In the genomic region with DNA sequence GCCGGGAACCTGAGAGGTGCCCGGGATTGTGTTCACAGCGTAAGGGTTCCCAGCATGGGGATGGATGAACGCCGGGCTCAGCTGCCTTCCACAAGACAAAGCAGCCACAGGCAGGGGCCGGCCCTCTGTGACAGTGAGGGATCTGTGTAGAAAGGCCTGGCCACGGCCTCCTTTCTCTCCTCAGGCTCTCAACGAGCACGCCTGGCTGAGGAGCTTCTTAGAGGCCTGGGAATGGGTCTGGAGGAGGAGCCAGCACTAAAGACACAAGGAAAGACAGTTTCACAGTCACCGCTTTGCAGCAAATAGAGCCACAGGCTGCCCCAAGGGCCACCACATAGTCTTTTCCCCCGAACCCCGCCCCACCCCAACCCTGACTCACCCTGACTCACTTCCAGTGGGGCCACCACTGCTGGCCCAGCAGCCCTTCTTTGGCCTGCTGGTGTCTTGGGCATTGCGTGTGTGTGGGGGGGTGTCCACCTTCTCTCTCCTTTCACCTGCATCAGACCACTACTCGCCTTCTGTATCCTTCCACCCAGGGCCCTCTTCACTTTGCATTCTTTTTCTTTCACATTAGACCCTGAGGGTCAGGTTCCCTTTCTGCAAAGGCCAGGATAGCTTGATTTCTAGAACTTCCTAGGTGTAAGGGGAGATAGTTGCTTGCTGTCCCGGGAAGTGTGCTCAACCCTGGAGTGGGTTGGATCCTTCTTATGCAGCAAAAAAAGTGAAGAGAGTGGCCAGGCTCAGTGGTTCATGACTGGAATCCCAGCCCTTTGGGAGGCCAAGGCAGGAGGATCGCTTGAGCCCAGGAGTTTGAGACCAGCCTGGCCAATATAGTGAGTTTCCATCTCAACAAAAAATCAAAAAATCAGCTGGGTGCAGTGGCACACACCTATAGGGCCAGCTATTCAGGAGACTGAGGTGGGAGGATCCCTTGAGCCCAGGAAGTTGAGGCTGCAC, we compare ENCODE assay signal across 1 cellular context.
TF ChIP-seq lines count a peak whose summit lies in the region.

No MANE protein-coding gene starts in this region.

TF ChIP-seq in K562, 482 proteins besides CTCF, POLR2A, EP300 and RAD21 (continued from another document and continues in another):
- TF ChIP-seq ILK (tag; IDR thresholded peaks at IDR 0.05; ENCODE audit: borderline replicate concordance, low read depth) (no peak), SMARCE1 (IDR thresholded peaks at IDR 0.05) (peak; percentile 88), NFE2 (IDR thresholded peaks at IDR 0.05; ENCODE audit: low read depth) (peak; percentile 60), HMGN3 (IDR thresholded peaks at IDR 0.05; ENCODE audit: borderline replicate concordance, extremely low read depth, insufficient read length, low read depth, low read length) (no peak), KAT7 (CRISPR knock-in tag; IDR thresholded peaks at IDR 0.05; ENCODE audit: borderline replicate concordance) (no peak), SRF (CRISPR knock-in tag; IDR thresholded peaks at IDR 0.05) (peak in 1 of 2 experiments; percentile 72; a peak in 1 of 4 replicates), TBP (optimal IDR thresholded peaks at IDR 0.05; ENCODE audit: low read depth, low read length) (peak; percentile 50), ZNF584 (CRISPR knock-in tag; IDR thresholded peaks at IDR 0.05; ENCODE audit: low read depth) (peak; percentile 70), BACH1 (tag; IDR thresholded peaks at IDR 0.05) (peak; percentile 78; the same call in 1 of the 2 replicates), MAFG (tag; conservative IDR thresholded peaks at IDR 0.05) (0 out of 2 replicates have a peak, but pooled peaks have one; percentile 8), PCBP1 (IDR thresholded peaks at IDR 0.05; ENCODE audit: low read depth, low read length, poor library complexity, severe bottlenecking) (no peak), ARID1B (IDR thresholded peaks at IDR 0.05) (peak; percentile 85), ATF1 (CRISPR knock-in tag; IDR thresholded peaks at IDR 0.05) (no peak), ATF1 (tag; IDR thresholded peaks at IDR 0.05) (0 out of 2 replicates have a peak, but pooled peaks have one; percentile 7), MEF2D (tag; conservative IDR thresholded peaks at IDR 0.05; ENCODE audit: low read depth) (0 out of 2 replicates have a peak, but pooled peaks have one; percentile 52), ZC3H11A (IDR thresholded peaks at IDR 0.05; ENCODE audit: low read depth, low read length) (no peak), ZNF766 (CRISPR knock-in tag; conservative IDR thresholded peaks at IDR 0.05) (peak; percentile 24; the same call in 1 of the 2 replicates), ZNF41 (CRISPR knock-in tag; conservative IDR thresholded peaks at IDR 0.05) (no peak), ZNF707 (CRISPR knock-in tag; conservative IDR thresholded peaks at IDR 0.05) (no peak), NFYB (IDR thresholded peaks at IDR 0.05; ENCODE audit: extremely low read depth, insufficient read length) (no peak), MAZ (CRISPR knock-in tag; conservative IDR thresholded peaks at IDR 0.05 in 1 of 2, IDR thresholded peaks at IDR 0.05 in 1 of 2) (peak; percentile 57 to 67; a peak in 3 of 4 replicates), GATAD2A (IDR thresholded peaks at IDR 0.05) (peak; percentile 50; the same call in 1 of the 2 replicates), ZNF253 (CRISPR knock-in tag; conservative IDR thresholded peaks at IDR 0.05) (0 out of 2 replicates have a peak, but pooled peaks have one; percentile 32), EP400 (IDR thresholded peaks at IDR 0.05) (peak; percentile 40; the same call in 1 of the 2 replicates), SMC3 (conservative IDR thresholded peaks at IDR 0.05; ENCODE audit: insufficient read depth, low read depth, low read length) (no peak), NUFIP1 (IDR thresholded peaks at IDR 0.05; ENCODE audit: partially characterized antibody) (peak; percentile 63)
- TF ChIP-seq, protein P1, sequence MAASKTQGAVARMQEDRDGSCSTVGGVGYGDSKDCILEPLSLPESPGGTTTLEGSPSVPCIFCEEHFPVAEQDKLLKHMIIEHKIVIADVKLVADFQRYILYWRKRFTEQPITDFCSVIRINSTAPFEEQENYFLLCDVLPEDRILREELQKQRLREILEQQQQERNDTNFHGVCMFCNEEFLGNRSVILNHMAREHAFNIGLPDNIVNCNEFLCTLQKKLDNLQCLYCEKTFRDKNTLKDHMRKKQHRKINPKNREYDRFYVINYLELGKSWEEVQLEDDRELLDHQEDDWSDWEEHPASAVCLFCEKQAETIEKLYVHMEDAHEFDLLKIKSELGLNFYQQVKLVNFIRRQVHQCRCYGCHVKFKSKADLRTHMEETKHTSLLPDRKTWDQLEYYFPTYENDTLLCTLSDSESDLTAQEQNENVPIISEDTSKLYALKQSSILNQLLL (CRISPR knock-in tag; IDR thresholded peaks at IDR 0.05; ENCODE audit: borderline replicate concordance), result no peak
- TF ChIP-seq, protein P2, sequence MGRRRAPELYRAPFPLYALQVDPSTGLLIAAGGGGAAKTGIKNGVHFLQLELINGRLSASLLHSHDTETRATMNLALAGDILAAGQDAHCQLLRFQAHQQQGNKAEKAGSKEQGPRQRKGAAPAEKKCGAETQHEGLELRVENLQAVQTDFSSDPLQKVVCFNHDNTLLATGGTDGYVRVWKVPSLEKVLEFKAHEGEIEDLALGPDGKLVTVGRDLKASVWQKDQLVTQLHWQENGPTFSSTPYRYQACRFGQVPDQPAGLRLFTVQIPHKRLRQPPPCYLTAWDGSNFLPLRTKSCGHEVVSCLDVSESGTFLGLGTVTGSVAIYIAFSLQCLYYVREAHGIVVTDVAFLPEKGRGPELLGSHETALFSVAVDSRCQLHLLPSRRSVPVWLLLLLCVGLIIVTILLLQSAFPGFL (CRISPR knock-in tag; IDR thresholded peaks at IDR 0.05), result no peak
- TF ChIP-seq, protein P3, sequence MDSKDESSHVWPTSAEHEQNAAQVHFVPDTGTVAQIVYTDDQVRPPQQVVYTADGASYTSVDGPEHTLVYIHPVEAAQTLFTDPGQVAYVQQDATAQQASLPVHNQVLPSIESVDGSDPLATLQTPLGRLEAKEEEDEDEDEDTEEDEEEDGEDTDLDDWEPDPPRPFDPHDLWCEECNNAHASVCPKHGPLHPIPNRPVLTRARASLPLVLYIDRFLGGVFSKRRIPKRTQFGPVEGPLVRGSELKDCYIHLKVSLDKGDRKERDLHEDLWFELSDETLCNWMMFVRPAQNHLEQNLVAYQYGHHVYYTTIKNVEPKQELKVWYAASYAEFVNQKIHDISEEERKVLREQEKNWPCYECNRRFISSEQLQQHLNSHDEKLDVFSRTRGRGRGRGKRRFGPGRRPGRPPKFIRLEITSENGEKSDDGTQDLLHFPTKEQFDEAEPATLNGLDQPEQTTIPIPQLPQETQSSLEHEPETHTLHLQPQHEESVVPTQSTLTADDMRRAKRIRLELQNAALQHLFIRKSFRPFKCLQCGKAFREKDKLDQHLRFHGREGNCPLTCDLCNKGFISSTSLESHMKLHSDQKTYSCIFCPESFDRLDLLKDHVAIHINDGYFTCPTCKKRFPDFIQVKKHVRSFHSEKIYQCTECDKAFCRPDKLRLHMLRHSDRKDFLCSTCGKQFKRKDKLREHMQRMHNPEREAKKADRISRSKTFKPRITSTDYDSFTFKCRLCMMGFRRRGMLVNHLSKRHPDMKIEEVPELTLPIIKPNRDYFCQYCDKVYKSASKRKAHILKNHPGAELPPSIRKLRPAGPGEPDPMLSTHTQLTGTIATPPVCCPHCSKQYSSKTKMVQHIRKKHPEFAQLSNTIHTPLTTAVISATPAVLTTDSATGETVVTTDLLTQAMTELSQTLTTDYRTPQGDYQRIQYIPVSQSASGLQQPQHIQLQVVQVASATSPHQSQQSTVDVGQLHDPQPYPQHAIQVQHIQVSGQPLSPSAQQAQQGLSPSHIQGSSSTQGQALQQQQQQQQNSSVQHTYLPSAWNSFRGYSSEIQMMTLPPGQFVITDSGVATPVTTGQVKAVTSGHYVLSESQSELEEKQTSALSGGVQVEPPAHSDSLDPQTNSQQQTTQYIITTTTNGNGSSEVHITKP (IDR thresholded peaks at IDR 0.05; ENCODE audit: partially characterized antibody), result peak; percentile 39
- TF ChIP-seq, protein P4, sequence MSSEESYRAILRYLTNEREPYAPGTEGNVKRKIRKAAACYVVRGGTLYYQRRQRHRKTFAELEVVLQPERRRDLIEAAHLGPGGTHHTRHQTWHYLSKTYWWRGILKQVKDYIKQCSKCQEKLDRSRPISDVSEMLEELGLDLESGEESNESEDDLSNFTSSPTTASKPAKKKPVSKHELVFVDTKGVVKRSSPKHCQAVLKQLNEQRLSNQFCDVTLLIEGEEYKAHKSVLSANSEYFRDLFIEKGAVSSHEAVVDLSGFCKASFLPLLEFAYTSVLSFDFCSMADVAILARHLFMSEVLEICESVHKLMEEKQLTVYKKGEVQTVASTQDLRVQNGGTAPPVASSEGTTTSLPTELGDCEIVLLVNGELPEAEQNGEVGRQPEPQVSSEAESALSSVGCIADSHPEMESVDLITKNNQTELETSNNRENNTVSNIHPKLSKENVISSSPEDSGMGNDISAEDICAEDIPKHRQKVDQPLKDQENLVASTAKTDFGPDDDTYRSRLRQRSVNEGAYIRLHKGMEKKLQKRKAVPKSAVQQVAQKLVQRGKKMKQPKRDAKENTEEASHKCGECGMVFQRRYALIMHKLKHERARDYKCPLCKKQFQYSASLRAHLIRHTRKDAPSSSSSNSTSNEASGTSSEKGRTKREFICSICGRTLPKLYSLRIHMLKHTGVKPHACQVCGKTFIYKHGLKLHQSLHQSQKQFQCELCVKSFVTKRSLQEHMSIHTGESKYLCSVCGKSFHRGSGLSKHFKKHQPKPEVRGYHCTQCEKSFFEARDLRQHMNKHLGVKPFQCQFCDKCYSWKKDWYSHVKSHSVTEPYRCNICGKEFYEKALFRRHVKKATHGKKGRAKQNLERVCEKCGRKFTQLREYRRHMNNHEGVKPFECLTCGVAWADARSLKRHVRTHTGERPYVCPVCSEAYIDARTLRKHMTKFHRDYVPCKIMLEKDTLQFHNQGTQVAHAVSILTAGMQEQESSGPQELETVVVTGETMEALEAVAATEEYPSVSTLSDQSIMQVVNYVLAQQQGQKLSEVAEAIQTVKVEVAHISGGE (CRISPR knock-in tag; IDR thresholded peaks at IDR 0.05), result peak in 1 of 3 experiments; percentile 66; a peak in 2 of 6 replicates
- TF ChIP-seq, protein P5, sequence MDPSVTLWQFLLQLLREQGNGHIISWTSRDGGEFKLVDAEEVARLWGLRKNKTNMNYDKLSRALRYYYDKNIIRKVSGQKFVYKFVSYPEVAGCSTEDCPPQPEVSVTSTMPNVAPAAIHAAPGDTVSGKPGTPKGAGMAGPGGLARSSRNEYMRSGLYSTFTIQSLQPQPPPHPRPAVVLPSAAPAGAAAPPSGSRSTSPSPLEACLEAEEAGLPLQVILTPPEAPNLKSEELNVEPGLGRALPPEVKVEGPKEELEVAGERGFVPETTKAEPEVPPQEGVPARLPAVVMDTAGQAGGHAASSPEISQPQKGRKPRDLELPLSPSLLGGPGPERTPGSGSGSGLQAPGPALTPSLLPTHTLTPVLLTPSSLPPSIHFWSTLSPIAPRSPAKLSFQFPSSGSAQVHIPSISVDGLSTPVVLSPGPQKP (CRISPR knock-in tag; IDR thresholded peaks at IDR 0.05), result no peak
- TF ChIP-seq, protein P6, sequence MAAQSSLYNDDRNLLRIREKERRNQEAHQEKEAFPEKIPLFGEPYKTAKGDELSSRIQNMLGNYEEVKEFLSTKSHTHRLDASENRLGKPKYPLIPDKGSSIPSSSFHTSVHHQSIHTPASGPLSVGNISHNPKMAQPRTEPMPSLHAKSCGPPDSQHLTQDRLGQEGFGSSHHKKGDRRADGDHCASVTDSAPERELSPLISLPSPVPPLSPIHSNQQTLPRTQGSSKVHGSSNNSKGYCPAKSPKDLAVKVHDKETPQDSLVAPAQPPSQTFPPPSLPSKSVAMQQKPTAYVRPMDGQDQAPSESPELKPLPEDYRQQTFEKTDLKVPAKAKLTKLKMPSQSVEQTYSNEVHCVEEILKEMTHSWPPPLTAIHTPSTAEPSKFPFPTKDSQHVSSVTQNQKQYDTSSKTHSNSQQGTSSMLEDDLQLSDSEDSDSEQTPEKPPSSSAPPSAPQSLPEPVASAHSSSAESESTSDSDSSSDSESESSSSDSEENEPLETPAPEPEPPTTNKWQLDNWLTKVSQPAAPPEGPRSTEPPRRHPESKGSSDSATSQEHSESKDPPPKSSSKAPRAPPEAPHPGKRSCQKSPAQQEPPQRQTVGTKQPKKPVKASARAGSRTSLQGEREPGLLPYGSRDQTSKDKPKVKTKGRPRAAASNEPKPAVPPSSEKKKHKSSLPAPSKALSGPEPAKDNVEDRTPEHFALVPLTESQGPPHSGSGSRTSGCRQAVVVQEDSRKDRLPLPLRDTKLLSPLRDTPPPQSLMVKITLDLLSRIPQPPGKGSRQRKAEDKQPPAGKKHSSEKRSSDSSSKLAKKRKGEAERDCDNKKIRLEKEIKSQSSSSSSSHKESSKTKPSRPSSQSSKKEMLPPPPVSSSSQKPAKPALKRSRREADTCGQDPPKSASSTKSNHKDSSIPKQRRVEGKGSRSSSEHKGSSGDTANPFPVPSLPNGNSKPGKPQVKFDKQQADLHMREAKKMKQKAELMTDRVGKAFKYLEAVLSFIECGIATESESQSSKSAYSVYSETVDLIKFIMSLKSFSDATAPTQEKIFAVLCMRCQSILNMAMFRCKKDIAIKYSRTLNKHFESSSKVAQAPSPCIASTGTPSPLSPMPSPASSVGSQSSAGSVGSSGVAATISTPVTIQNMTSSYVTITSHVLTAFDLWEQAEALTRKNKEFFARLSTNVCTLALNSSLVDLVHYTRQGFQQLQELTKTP (IDR thresholded peaks at IDR 0.05; ENCODE audit: low read depth in 1 of 2, partially characterized antibody in 2 of 2), result peak in 1 of 2 experiments; percentile 27
- TF ChIP-seq, protein P7, sequence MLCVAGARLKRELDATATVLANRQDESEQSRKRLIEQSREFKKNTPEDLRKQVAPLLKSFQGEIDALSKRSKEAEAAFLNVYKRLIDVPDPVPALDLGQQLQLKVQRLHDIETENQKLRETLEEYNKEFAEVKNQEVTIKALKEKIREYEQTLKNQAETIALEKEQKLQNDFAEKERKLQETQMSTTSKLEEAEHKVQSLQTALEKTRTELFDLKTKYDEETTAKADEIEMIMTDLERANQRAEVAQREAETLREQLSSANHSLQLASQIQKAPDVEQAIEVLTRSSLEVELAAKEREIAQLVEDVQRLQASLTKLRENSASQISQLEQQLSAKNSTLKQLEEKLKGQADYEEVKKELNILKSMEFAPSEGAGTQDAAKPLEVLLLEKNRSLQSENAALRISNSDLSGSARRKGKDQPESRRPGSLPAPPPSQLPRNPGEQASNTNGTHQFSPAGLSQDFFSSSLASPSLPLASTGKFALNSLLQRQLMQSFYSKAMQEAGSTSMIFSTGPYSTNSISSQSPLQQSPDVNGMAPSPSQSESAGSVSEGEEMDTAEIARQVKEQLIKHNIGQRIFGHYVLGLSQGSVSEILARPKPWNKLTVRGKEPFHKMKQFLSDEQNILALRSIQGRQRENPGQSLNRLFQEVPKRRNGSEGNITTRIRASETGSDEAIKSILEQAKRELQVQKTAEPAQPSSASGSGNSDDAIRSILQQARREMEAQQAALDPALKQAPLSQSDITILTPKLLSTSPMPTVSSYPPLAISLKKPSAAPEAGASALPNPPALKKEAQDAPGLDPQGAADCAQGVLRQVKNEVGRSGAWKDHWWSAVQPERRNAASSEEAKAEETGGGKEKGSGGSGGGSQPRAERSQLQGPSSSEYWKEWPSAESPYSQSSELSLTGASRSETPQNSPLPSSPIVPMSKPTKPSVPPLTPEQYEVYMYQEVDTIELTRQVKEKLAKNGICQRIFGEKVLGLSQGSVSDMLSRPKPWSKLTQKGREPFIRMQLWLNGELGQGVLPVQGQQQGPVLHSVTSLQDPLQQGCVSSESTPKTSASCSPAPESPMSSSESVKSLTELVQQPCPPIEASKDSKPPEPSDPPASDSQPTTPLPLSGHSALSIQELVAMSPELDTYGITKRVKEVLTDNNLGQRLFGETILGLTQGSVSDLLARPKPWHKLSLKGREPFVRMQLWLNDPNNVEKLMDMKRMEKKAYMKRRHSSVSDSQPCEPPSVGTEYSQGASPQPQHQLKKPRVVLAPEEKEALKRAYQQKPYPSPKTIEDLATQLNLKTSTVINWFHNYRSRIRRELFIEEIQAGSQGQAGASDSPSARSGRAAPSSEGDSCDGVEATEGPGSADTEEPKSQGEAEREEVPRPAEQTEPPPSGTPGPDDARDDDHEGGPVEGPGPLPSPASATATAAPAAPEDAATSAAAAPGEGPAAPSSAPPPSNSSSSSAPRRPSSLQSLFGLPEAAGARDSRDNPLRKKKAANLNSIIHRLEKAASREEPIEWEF (CRISPR knock-in tag; IDR thresholded peaks at IDR 0.05), result peak; percentile 72; the same call in 1 of the 2 replicates
